25 cellular contexts compared by ENCODE assay signal in the genomic region with DNA sequence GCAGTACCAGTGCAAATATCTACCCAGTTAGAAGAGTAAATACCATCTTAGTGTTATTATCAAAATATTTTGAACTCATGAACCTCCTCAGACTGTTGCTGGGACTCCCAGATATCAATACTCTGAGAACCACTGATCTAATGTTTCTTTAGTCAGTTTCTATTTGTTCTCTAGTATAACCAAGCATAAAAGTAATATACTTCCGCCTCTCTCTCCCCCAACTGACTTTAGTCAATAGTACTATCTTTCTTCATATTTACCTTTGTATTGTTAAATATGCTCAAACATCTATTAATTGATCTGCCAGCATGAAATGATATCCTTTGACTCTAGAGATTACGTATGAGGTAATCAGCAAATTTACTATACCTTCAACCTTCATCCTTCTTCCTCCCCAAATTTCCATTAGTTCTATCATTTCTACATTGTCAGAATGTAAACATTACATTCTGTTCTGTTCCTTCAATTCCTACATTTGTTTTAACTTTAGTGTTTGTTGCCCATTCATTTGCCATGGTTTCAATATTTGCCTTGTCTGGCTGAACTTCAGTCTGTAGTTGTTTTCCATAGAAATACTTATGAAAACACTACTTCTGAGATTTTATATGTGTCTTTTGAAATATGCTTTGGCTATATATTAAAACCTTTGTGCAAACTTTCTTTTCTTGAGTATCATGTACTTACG.
"Had no signal": no experiment of that assay in that cellular context is flagged by ENCODE, and none has a peak within 500 bp of the region (broad histone marks: within the 10 kb centered on the region; RNA-seq: fewer than 3 reads in every experiment).

No MANE protein-coding gene starts in this region.

- DNase-seq: activated CD4-positive, alpha-beta T cell treated with anti-CD3 and anti-CD28 coated beads for 36 hours; activated CD4-positive, alpha-beta T cell treated with anti-CD3 and anti-CD28 coated beads, Interleukin-2, amount 10 ng/mL, durations not matched to agents 7 days and 5 days; activated CD4-positive, alpha-beta T cell treated with anti-CD3 and anti-CD28 coated beads, Interleukin-2, amount 50 U/mL, for 48 hours; activated CD8-positive, alpha-beta T cell treated with anti-CD3 and anti-CD28 coated beads, Interleukin-2, amount 10 ng/mL, durations not matched to agents 7 days and 5 days; activated gamma-delta T cell; activated naive CD4-positive, alpha-beta T cell treated with Interleukin-2 at 50 U/mL for 16 hours; activated naive CD8-positive, alpha-beta T cell treated with anti-CD3 and anti-CD28 coated beads, Interleukin-2, amount 10 ng/mL, durations not matched to agents 7 days and 5 days; activated T-cell treated with anti-CD3 and anti-CD28 coated beads, Interleukin-2, amount 50 U/mL, for 24 hours; caudate nucleus; cerebellar nuclear complex; NCI-H1048; NCI-H1105 treated with DMSO at 0.1 percent for 48 hours; NCI-H1436; NCI-H187 treated with DMSO at 0.1 percent for 48 hours; NCI-H2081; NCI-H226; NCI-H524 treated with DMSO at 0.1 percent for 48 hours; SHP77; SJCRH30; T1000 had no signal

- H3K4me1 ChIP-seq: SJCRH30 had no signal

- H3K27me3 ChIP-seq: SJCRH30 had no signal

- H3K9me3 ChIP-seq: SJCRH30 had no signal

- H3K27ac ChIP-seq: SJCRH30, SK-N-MC had no signal

- H3K36me3 ChIP-seq: SJCRH30 had no signal

- ATAC-seq: activated CD4-positive, alpha-beta T cell treated with anti-CD3 and anti-CD28 coated beads for 36 hours; activated CD4-positive, CD25-positive, alpha-beta regulatory T cell treated with anti-CD3 and anti-CD28 coated beads, Interleukin-2, amount 50 U/mL, for 24 hours; activated CD8-positive, alpha-beta T cell treated with anti-CD3 and anti-CD28 coated beads, Interleukin-2, amount 10 ng/mL, durations not matched to agents 7 days and 5 days; K562; Panc1; WTC11 had no signal

- H3K4me3 ChIP-seq: K562, SJCRH30, SK-N-MC had no signal
